ENCODE assay signal across 12 cellular contexts in the genomic region with DNA sequence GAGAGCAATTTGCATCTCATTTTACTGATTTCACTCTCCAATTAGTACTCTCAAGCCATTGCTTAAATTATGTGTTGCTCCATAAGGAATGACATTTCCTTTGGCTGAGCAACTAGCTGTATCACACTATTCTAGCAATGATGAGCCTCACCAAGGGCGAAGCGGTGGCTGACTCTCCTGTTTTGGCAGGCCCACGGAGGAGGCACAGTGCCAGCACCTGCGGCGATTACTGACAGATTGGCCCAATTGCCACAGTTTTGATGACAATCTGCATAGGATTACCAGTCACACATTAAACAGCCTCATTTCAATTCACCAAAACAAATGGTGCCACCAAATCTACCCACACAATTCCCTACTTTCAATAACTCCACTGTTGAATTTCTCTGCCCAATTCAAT.
"Had no signal": no experiment of that assay in that cellular context is flagged by ENCODE, and none has a peak within 500 bp of the region (broad histone marks: within the 10 kb centered on the region; RNA-seq: fewer than 3 reads in every experiment).

No MANE protein-coding gene starts in this region.

- DNase-seq: activated CD4-positive, alpha-beta T cell treated with anti-CD3 and anti-CD28 coated beads for 36 hours; activated CD8-positive, alpha-beta memory T cell treated with anti-CD3 and anti-CD28 coated beads, Interleukin-2, amount 50 U/mL, for 4 hours; activated CD8-positive, alpha-beta T cell treated with anti-CD3 and anti-CD28 coated beads, Interleukin-2, amount 10 ng/mL, durations not matched to agents 7 days and 5 days; activated effector memory CD4-positive, alpha-beta T cell treated with anti-CD3 and anti-CD28 coated beads, Interleukin-2, amount 50 U/mL, for 16 hours; activated T-cell treated with anti-CD3 and anti-CD28 coated beads, Interleukin-2, amount 50 U/mL, for 48 hours; adrenal gland; islet precursor cell; mucosa of descending colon; naive thymus-derived CD4-positive, alpha-beta T cell; stimulated activated CD4-positive, alpha-beta T cell treated with anti-CD3 and anti-CD28 coated beads, Interleukin-12 subunit alpha, Interleukin-12 subunit beta, amount 100 ng/mL, for 4 hours; upper lobe of right lung; WERI-Rb-1 had no signal
